ENCODE assay signal across 21 cellular contexts in the genomic region with DNA sequence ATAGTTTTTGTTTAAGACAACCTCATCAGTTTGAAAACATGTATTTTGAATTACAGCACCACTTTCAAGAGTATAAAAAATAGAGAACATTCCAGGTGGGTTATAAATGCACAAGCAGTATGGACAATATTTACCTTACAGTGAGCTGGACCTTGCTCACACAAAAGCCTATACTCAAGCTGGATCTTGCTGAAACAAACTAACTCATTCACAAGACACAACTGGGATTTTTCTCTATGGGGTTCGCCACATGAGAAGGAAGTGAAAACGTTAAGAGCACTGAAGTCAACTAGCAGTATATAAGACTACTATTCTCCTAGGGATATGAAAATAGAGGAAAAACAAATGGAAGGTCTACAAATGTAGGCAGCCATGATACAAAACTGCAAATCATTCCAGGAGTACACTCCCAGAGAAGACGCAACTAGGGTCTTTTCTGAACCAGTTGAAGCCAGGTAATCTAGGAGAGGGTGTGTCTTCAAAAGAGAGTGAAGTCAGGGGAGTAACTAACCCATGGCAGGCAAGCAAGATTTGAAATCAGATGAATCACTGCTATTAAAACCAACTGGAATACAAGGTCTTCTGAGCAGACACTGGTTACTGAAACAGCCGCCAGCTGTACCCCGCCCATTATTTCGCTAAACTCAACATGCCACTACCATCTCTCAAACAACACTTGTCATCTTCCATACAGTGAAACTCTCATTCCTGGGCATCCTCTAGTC. TPM values are rescaled to one million over a fixed set of nuclear protein-coding genes. Genes with fewer than 3 reads are reported as not detected.
DNase-seq lines count a peak whose midpoint lies in the region; ATAC-seq, FAIRE-seq and TF ChIP-seq lines count a peak whose summit lies in the region.
"Had no signal": no experiment of that assay in that cellular context is flagged by ENCODE, and none has a peak within 500 bp of the region (broad histone marks: within the 10 kb centered on the region; RNA-seq: fewer than 3 reads in every experiment).

No MANE protein-coding gene starts in this region.

- CTCF ChIA-PET in Caco-2 (lab: Charles Lee) = interaction anchor here (0.6 kb wide), 1 partner anchor 32 kb away, joined by 17 read pairs; no protein-coding TSS in a partner anchor

- H3K9me3 Mint-ChIP-seq in Caco-2 (ENCODE audit: unreplicated experiment) (no peaks in the 10 kb centered on the region), nephron (no peaks in the 10 kb centered on the region)
- H3K9me3 Mint-ChIP-seq: central memory CD8-positive, alpha-beta T cell; neural progenitor cell; T-helper 1 cell treated with Interleukin-12 subunit alpha and Interleukin-12 subunit beta and Interleukin-4 antibody, amounts not matched to agents 30 μg/mL and 1 μg/mL, for 36 hours had no signal

- H3K4me1 ChIP-seq in Caco-2 = peaks cover 11% of the 10 kb centered on the region; the same call in 1 of the 2 replicates
- no peaks in the 10 kb centered on the region for H3K4me1 ChIP-seq in small intestine (ENCODE audit: control insufficient read depth in 2 of 2, insufficient read depth in 1 of 2, low read depth in 1 of 2, low read length in 1 of 2)
- H3K4me1 ChIP-seq: neural progenitor cell had no signal

- no peaks in the 10 kb centered on the region for H3K9me3 ChIP-seq in Caco-2
- no peaks in the 10 kb centered on the region for H3K9me3 ChIP-seq in small intestine (ENCODE audit: control insufficient read depth, low read depth)

- no peak overlapping the region for H3K27ac ChIP-seq in small intestine (ENCODE audit: low read depth in 1 of 2, low read length in 1 of 2)
- H3K27ac ChIP-seq in dorsolateral prefrontal cortex = peak overlapping the region in 2 of 59 donors; percentile 10 to 50
- H3K27ac ChIP-seq: C4-2B, neural progenitor cell had no signal

- H3K36me3 ChIP-seq in Caco-2 (ENCODE audit: control insufficient read depth, insufficient read depth, low read length) (peaks cover 2% of the 10 kb centered on the region), bronchial epithelial cell (ENCODE audit: control insufficient read depth, insufficient read depth, low read length) (no peaks in the 10 kb centered on the region), small intestine (ENCODE audit: control insufficient read depth in 2 of 2, insufficient read depth in 2 of 2, low read length in 2 of 2) (peaks cover 2 to 7% of the 10 kb centered on the region in 2 donors)
- H3K36me3 ChIP-seq: neural progenitor cell had no signal

- POLR2A ChIA-PET in Caco-2 (lab: Charles Lee) = interaction anchor here (1.2 kb wide), 1 partner anchor 57 kb away, joined by 5 read pairs; a partner anchor contains a TSS

- 77 to 82% (median 82%) methylated on average over 6 of the region's 6 CpGs for WGBS in small intestine, 3 donors

- DNase-seq in Caco-2 (no peak), HTR-8/SVneo (ENCODE audit: insufficient read length, low spot score) (no peak), bronchial epithelial cell (ENCODE audit: low read depth) (peak; percentile 78), small intestine (no peak), dorsolateral prefrontal cortex (no peak), D721Med (ENCODE audit: insufficient read length, low spot score) (no peak)
- DNase-seq: activated CD4-positive, alpha-beta T cell treated with anti-CD3 and anti-CD28 coated beads for 48 hours; activated T-cell treated with anti-CD3 and anti-CD28 coated beads, Interleukin-2, amount 50 U/mL, for 1 hour; NCI-H1105; NCI-H2171; retina had no signal

- intact Hi-C loops in Caco-2 (cut with micrococcal nuclease; ENCODE audit: unreplicated experiment) (loop anchor here (1.0 kb wide), 1 partner anchor 25 kb away; no protein-coding TSS in a partner anchor), dorsolateral prefrontal cortex (cut with DNase I) (no loop called here)

- FAIRE-seq in HTR-8/SVneo (lab: Jason Lieb, UNC) = peak; percentile 20
- FAIRE-seq in bronchial epithelial cell (lab: Jason Lieb, UNC) = no peak
- FAIRE-seq in small intestine (lab: Jason Lieb, UNC) = no peak
- FAIRE-seq in D721Med (lab: Jason Lieb, UNC) = no peak
- FAIRE-seq: endometrium, GM12892 had no signal

- ATAC-seq in HG03378 (IDR thresholded peaks at IDR 0.05; ENCODE audit: unreplicated experiment) = no peak
- ATAC-seq: HCT116 had no signal

- H3K27me3 Mint-ChIP-seq in Caco-2 (ENCODE audit: insufficient read depth, unreplicated experiment) (no peaks in the 10 kb centered on the region), nephron (ENCODE audit: low read depth) (no peaks in the 10 kb centered on the region)
- H3K27me3 Mint-ChIP-seq: central memory CD8-positive, alpha-beta T cell had no signal

- H3K4me1 Mint-ChIP-seq in Caco-2 (ENCODE audit: low read depth, unreplicated experiment) = peaks cover 15% of the 10 kb centered on the region
- peaks cover 1% of the 10 kb centered on the region for H3K4me1 Mint-ChIP-seq in nephron

- H3K4me3 Mint-ChIP-seq in Caco-2 (ENCODE audit: unreplicated experiment) = no peak overlapping the region
- no peak overlapping the region for H3K4me3 Mint-ChIP-seq in nephron
- H3K4me3 Mint-ChIP-seq: central memory CD8-positive, alpha-beta T cell; neural progenitor cell; T-helper 1 cell treated with Interleukin-12 subunit alpha and Interleukin-12 subunit beta and Interleukin-4 antibody, amounts not matched to agents 30 μg/mL and 1 μg/mL, for 36 hours had no signal

- H3K27ac Mint-ChIP-seq in Caco-2 (ENCODE audit: unreplicated experiment) (peak overlapping the region; percentile 72), nephron (peak overlapping the region in 2 of 3 experiments; percentile 18 to 34)
- H3K27ac Mint-ChIP-seq: neural progenitor cell; T-helper 1 cell treated with Interleukin-12 subunit alpha and Interleukin-12 subunit beta and Interleukin-4 antibody, amounts not matched to agents 30 μg/mL and 1 μg/mL, for 36 hours had no signal

- H3K36me3 Mint-ChIP-seq in Caco-2 (ENCODE audit: insufficient read depth, unreplicated experiment) = peaks cover 80% of the 10 kb centered on the region
- peaks cover 32% of the 10 kb centered on the region for H3K36me3 Mint-ChIP-seq in nephron (ENCODE audit: low read depth)

- H3K27me3 ChIP-seq in Caco-2 (replicated peaks; ENCODE audit: control insufficient read depth, insufficient read depth, low read length) (no peaks in the 10 kb centered on the region), bronchial epithelial cell (ENCODE audit: control insufficient read depth, insufficient read depth, low read length) (no peaks in the 10 kb centered on the region), small intestine (ENCODE audit: control insufficient read depth in 2 of 2, insufficient read depth in 2 of 2, low read length in 2 of 2) (no peaks in the 10 kb centered on the region), dorsolateral prefrontal cortex (no peaks in the 10 kb centered on the region)
- H3K27me3 ChIP-seq: neural progenitor cell had no signal

- no TSS peak for BruUV-seq in Caco-2 (replicated peaks; lab: Mats Ljungman, UMichigan)

- H3K4me3 ChIP-seq in Caco-2 (ENCODE audit: low read depth, low read length) = no peak overlapping the region
- H3K4me3 ChIP-seq in bronchial epithelial cell (ENCODE audit: low read depth, low read length) = no peak overlapping the region
- H3K4me3 ChIP-seq in small intestine (ENCODE audit: low read depth in 1 of 2, low read length in 2 of 2) = no peak overlapping the region
- H3K4me3 ChIP-seq in dorsolateral prefrontal cortex = no peak overlapping the region
- H3K4me3 ChIP-seq: lung, neural progenitor cell had no signal

- TF ChIP-seq CTCF in Caco-2 (IDR thresholded peaks at IDR 0.05; ENCODE audit: insufficient read depth in 1 of 2, low read depth in 1 of 2, low read length in 1 of 2, severe bottlenecking in 1 of 2, unreplicated experiment in 1 of 2) (no peak), bronchial epithelial cell (IDR thresholded peaks at IDR 0.05; ENCODE audit: insufficient read depth, low read length, severe bottlenecking) (no peak), nephron (IDR thresholded peaks at IDR 0.05; ENCODE audit: unreplicated experiment in 3 of 3) (no peak), dorsolateral prefrontal cortex (IDR thresholded peaks at IDR 0.05 in 54 of 56, conservative IDR thresholded peaks at IDR 0.05 in 2 of 56; ENCODE audit: low read depth in 1 of 56, partially characterized antibody in 56 of 56) (no peak), D721Med (IDR thresholded peaks at IDR 0.05; ENCODE audit: insufficient read depth, missing control alignments) (no peak)

RNA-seq across cellular contexts. Expression of a gene that starts 26.5 kb away (rescaled TPM):
- total RNA-seq in Caco-2 (2022) (197 and 201 TPM in 2 replicates), bronchial epithelial cell (31.1 and 34.3 TPM in 2 replicates), dorsolateral prefrontal cortex (10 to 100 TPM; 60.7 to 98.0 (median 75.5) TPM)
- 10 to 100 TPM; 47.1 to 66.4 (median 64.3) TPM for polyA plus RNA-seq in small intestine

RNA-seq across cellular contexts. Expression of a gene that starts 57.6 kb away (rescaled TPM):
- total RNA-seq in Caco-2 (2022) (146 and 148 TPM in 2 replicates), bronchial epithelial cell (49.8 and 66.6 TPM in 2 replicates), dorsolateral prefrontal cortex (10 to 100 TPM; 19.9 to 45.2 (median 27.8) TPM)
- 10 to 100 TPM; 32.0 to 36.6 (median 33.2) TPM for polyA plus RNA-seq in small intestine
